Comparison of ENCODE assay signal across 1 cellular context in genomic region chr17:1377334-1377733, GRCh38.
TF ChIP-seq lines count a peak whose summit lies in the region.

No MANE protein-coding gene starts in this region.

TF ChIP-seq in IMR-90, 13 proteins besides CTCF, POLR2A, EP300 and RAD21:
- TF ChIP-seq CEBPB (IDR thresholded peaks at IDR 0.05; ENCODE audit: low read depth, low read length) (no peak), MAZ (IDR thresholded peaks at IDR 0.05; ENCODE audit: borderline replicate concordance, low read depth, low read length) (no peak), FOS (IDR thresholded peaks at IDR 0.05; ENCODE audit: low read depth, low read length) (no peak), RFX5 (IDR thresholded peaks at IDR 0.05; ENCODE audit: low read depth, low read length) (no peak), NFE2L2 (IDR thresholded peaks at IDR 0.05; ENCODE audit: low read depth, low read length) (no peak), CHD1 (IDR thresholded peaks at IDR 0.05; ENCODE audit: low read depth, low read length) (no peak), RCOR1 (IDR thresholded peaks at IDR 0.05; ENCODE audit: insufficient replicate concordance, low read length) (no peak), SMC3 (IDR thresholded peaks at IDR 0.05; ENCODE audit: low read depth, low read length) (no peak), MXI1 (IDR thresholded peaks at IDR 0.05; ENCODE audit: borderline replicate concordance, low read depth, low read length) (no peak), BHLHE40 (IDR thresholded peaks at IDR 0.05; ENCODE audit: low read depth, low read length) (no peak), MAFK (IDR thresholded peaks at IDR 0.05; ENCODE audit: low read depth, low read length) (no peak), USF2 (IDR thresholded peaks at IDR 0.05; ENCODE audit: low read depth, low read length) (no peak)
- TF ChIP-seq, protein P1, sequence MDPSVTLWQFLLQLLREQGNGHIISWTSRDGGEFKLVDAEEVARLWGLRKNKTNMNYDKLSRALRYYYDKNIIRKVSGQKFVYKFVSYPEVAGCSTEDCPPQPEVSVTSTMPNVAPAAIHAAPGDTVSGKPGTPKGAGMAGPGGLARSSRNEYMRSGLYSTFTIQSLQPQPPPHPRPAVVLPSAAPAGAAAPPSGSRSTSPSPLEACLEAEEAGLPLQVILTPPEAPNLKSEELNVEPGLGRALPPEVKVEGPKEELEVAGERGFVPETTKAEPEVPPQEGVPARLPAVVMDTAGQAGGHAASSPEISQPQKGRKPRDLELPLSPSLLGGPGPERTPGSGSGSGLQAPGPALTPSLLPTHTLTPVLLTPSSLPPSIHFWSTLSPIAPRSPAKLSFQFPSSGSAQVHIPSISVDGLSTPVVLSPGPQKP (IDR thresholded peaks at IDR 0.05; ENCODE audit: borderline replicate concordance, low read depth, low read length): no peak
